13 cellular contexts compared by ENCODE assay signal in genomic region chr1:209876091-209876800, GRCh38. TPM values are rescaled to one million over a fixed set of nuclear protein-coding genes. Genes with fewer than 3 reads are reported as not detected.
DNase-seq lines count a peak whose midpoint lies in the region; ATAC-seq and TF ChIP-seq lines count a peak whose summit lies in the region.
"Had no signal": no experiment of that assay in that cellular context is flagged by ENCODE, and none has a peak within 500 bp of the region (broad histone marks: within the 10 kb centered on the region; RNA-seq: fewer than 3 reads in every experiment).

No MANE protein-coding gene starts in this region.

- H3K27ac ChIP-seq in A673 (ENCODE audit: low read depth, low read length, poor library complexity, severe bottlenecking): peak overlapping the region; percentile 46
- peak overlapping the region; percentile 66 for H3K27ac ChIP-seq in cingulate gyrus (ENCODE audit: low read depth, low read length)
- H3K27ac ChIP-seq in body of pancreas: no peak overlapping the region
- H3K27ac ChIP-seq: right atrium auricular region, SK-N-MC had no signal

- POLR2A ChIA-PET in A673 (lab: Charles Lee; ENCODE audit: low non-redundant PET): no interaction called here

- TF ChIP-seq CTCF in A673 (conservative IDR thresholded peaks at IDR 0.05; ENCODE audit: low read depth, low read length) (no peak), body of pancreas (IDR thresholded peaks at IDR 0.05) (no peak)

- DNase-seq in A673 (ENCODE audit: low spot score) (peak; percentile 73), DMS79 treated with DMSO at 0.1 percent for 48 hours (lab: John Stamatoyannopoulos, UW) (peak; percentile 85), NCI-H69 (lab: John Stamatoyannopoulos, UW) (peak; percentile 89), body of pancreas (no peak)
- no peak for DNase-seq in activated T-cell treated with anti-CD3 and anti-CD28 coated beads, Interleukin-2, amount 50 U/mL, for 48 hours
- DNase-seq: AML-193; effector CD8-positive, alpha-beta T cell; stimulated activated naive CD4-positive, alpha-beta T cell treated with Interleukin-2 at 50 U/mL for 16 hours had no signal

- H3K27me3 ChIP-seq in A673 (replicated peaks; ENCODE audit: insufficient read depth, low read depth, low read length, poor library complexity) (no peaks in the 10 kb centered on the region), body of pancreas (no peaks in the 10 kb centered on the region)
- H3K27me3 ChIP-seq: right atrium auricular region had no signal

- CTCF ChIA-PET in A673 (lab: Charles Lee): interaction anchor here (1.5 kb wide), 1 partner anchor 16 kb away, joined by 4 read pairs; no protein-coding TSS in a partner anchor

- intact Hi-C loops in A673 (cut with micrococcal nuclease; ENCODE audit: unreplicated experiment): no loop called here
- intact Hi-C loops in body of pancreas (cut with DNase I): no loop called here

- H3K4me3 ChIP-seq in A673 (ENCODE audit: low read depth, low read length, poor library complexity, severe bottlenecking) (no peak overlapping the region), body of pancreas (no peak overlapping the region)
- H3K4me3 ChIP-seq: right atrium auricular region, SK-N-MC had no signal

- ATAC-seq in GM19328 (IDR thresholded peaks at IDR 0.05; ENCODE audit: unreplicated experiment) (no peak), HG03097 (IDR thresholded peaks at IDR 0.05; ENCODE audit: low FRiP score, unreplicated experiment) (no peak), body of pancreas (no peak)

- no TSS peak for BruUV-seq in A673 (replicated peaks; lab: Mats Ljungman, UMichigan)

- H3K4me1 ChIP-seq in A673 (ENCODE audit: insufficient read depth, low read length, poor library complexity, severe bottlenecking): peaks cover 32% of the 10 kb centered on the region
- H3K4me1 ChIP-seq in body of pancreas: peaks cover 1% of the 10 kb centered on the region
- H3K4me1 ChIP-seq: right atrium auricular region had no signal

- no peak for TF ChIP-seq POLR2A in body of pancreas (IDR thresholded peaks at IDR 0.05)

- H3K36me3 ChIP-seq in A673 (ENCODE audit: insufficient read depth, low read length, poor library complexity, severe bottlenecking) (no peaks in the 10 kb centered on the region), body of pancreas (replicated peaks in 1 of 2; ENCODE audit: insufficient read depth in 1 of 2, low read depth in 2 of 2) (no peaks in the 10 kb centered on the region)
- H3K36me3 ChIP-seq: right atrium auricular region had no signal

- 66 to 80% methylated on average over 6 of the region's 6 CpGs for WGBS in body of pancreas, 2 donors

- H3K9me3 ChIP-seq in A673 (ENCODE audit: low read depth, low read length, poor library complexity, severe bottlenecking) (no peaks in the 10 kb centered on the region), body of pancreas (no peaks in the 10 kb centered on the region)
- H3K9me3 ChIP-seq: right atrium auricular region had no signal

RNA-seq across cellular contexts. Expression of gene UTP25, which starts 48.5 kb away (rescaled TPM):
- total RNA-seq in A673 (2021) (8.9 and 11.5 TPM in 2 replicates), body of pancreas (1 to 10 TPM; 2.0 to 5.7 TPM)

Comparison
In these comparisons a context has a peak if more than half of its experiments do, and no peak if none do; other contexts are left out.
1. DNase-seq: peak in A673 (single experiment), DMS79 treated with DMSO at 0.1 percent for 48 hours (single experiment) and NCI-H69 (single experiment); none in activated T-cell treated with anti-CD3 and anti-CD28 coated beads, Interleukin-2, amount 50 U/mL, for 48 hours (0 of 2) and body of pancreas (0 of 4).
2. H3K27ac ChIP-seq: peak in A673 (single experiment) and cingulate gyrus (single experiment); none in body of pancreas (0 of 4).